Comparison of ENCODE assay signal across 8 cellular contexts in genomic region chr6:154995241-154996162, GRCh38. TPM values are rescaled to one million over a fixed set of nuclear protein-coding genes. Genes with fewer than 3 reads are reported as not detected.
DNase-seq lines count a peak whose midpoint lies in the region; ATAC-seq, FAIRE-seq and TF ChIP-seq lines count a peak whose summit lies in the region.

Gene TIAM2 (plus strand): TSS chr6:154995315. CDS start chr6:155129224, 133,909 bp downstream.

- no peaks in the 10 kb centered on the region for H3K36me3 ChIP-seq in BLaER1 treated with 17β-estradiol and CSF1 and Interleukin-3, amounts not matched to agents 10 nM and 100 nM
- H3K36me3 ChIP-seq in pancreas, result no peaks in the 10 kb centered on the region

- H3K9ac ChIP-seq in BLaER1 treated with 17β-estradiol and CSF1 and Interleukin-3, amounts not matched to agents 10 nM and 100 nM, result peak within 1 kb of the TSS; percentile 62 to 82 (median 71)

- H3K4me3 Mint-ChIP-seq in glutamatergic neuron (ENCODE audit: unreplicated experiment), result peak within 1 kb of the TSS; percentile 90

- peak within 1 kb of the TSS; percentile 71 to 85 (median 74) for H3K4me3 ChIP-seq in BLaER1 treated with 17β-estradiol and CSF1 and Interleukin-3, amounts not matched to agents 10 nM and 100 nM
- H3K4me3 ChIP-seq in pancreas, result peak within 1 kb of the TSS; percentile 26 to 53 (median 36)

- H3K4me1 Mint-ChIP-seq in glutamatergic neuron (ENCODE audit: low read depth, unreplicated experiment), result peaks cover 13% of the 10 kb centered on the region

- TF ChIP-seq CTCF in glutamatergic neuron (IDR thresholded peaks at IDR 0.05; ENCODE audit: partially characterized antibody, unreplicated experiment), result no peak
- TF ChIP-seq CTCF in pancreas (IDR thresholded peaks at IDR 0.05), result no peak

- intact Hi-C loops in pancreas (cut with DNase I), result no loop called here

- no peaks in the 10 kb centered on the region for H3K9me3 ChIP-seq in BLaER1 treated with 17β-estradiol and CSF1 and Interleukin-3, amounts not matched to agents 10 nM and 100 nM (replicated peaks in 1 of 11)
- no peaks in the 10 kb centered on the region for H3K9me3 ChIP-seq in pancreas

- H3K27me3 Mint-ChIP-seq in glutamatergic neuron (ENCODE audit: unreplicated experiment), result peaks cover 4% of the 10 kb centered on the region

- WGBS in pancreas, 2 donors, result 1% methylated on average over 63 to 114 of the region's 114 CpGs

- H3K4me1 ChIP-seq in BLaER1 treated with 17β-estradiol and CSF1 and Interleukin-3, amounts not matched to agents 10 nM and 100 nM, result peaks cover 0 to 18% (median 13%) of the 10 kb centered on the region in 10 experiments; a peak in 16 of 20 replicates
- no peaks in the 10 kb centered on the region for H3K4me1 ChIP-seq in pancreas

- peak; percentile 3 for DNase-seq in activated T-cell treated with anti-CD3 and anti-CD28 coated beads for 4 hours
- peak; percentile 76 for DNase-seq in glutamatergic neuron
- DNase-seq in pancreas, result peak in 2 of 6 donors; percentile 65 to 70
- no peak for DNase-seq in GF-D8 (lab: John Stamatoyannopoulos, UW)
- DNase-seq in NCI-H2107 treated with DMSO at 0.1 percent for 48 hours (lab: John Stamatoyannopoulos, UW; ENCODE audit: unreplicated experiment), result no peak
- no peak for DNase-seq in central memory CD4-positive, alpha-beta T cell

- H3K27ac ChIP-seq in BLaER1 treated with 17β-estradiol and CSF1 and Interleukin-3, amounts not matched to agents 10 nM and 100 nM, result peak within 1 kb of the TSS in 10 of 11 experiments; percentile 17 to 64 (median 50); a peak in 19 of 22 replicates
- peak within 1 kb of the TSS in 1 of 4 donors; percentile 38 for H3K27ac ChIP-seq in pancreas

- H3K4me2 ChIP-seq in BLaER1 treated with 17β-estradiol and CSF1 and Interleukin-3, amounts not matched to agents 10 nM and 100 nM, result peak within 1 kb of the TSS; percentile 83 to 99 (median 96)

- FAIRE-seq in pancreas (lab: Jason Lieb, UNC), result no peak

- peak; percentile 46 for ATAC-seq in HG02588 (IDR thresholded peaks at IDR 0.05; ENCODE audit: unreplicated experiment)
- ATAC-seq in pancreas, result peak in 3 of 4 donors; percentile 50 to 73 (median 71)

- peaks cover 19 to 26% (median 23%) of the 10 kb centered on the region in 11 experiments for H3K27me3 ChIP-seq in BLaER1 treated with 17β-estradiol and CSF1 and Interleukin-3, amounts not matched to agents 10 nM and 100 nM
- H3K27me3 ChIP-seq in pancreas, result peaks cover 0 to 6% (median 0%) of the 10 kb centered on the region in 4 donors

- peaks cover 5% of the 10 kb centered on the region for H3K36me3 Mint-ChIP-seq in glutamatergic neuron (ENCODE audit: unreplicated experiment)

- H3K9me3 Mint-ChIP-seq in glutamatergic neuron (ENCODE audit: unreplicated experiment), result peaks cover 9% of the 10 kb centered on the region

- H4K20me1 ChIP-seq in BLaER1 treated with 17β-estradiol and CSF1 and Interleukin-3, amounts not matched to agents 10 nM and 100 nM, result no peaks in the 10 kb centered on the region; a peak in 1 of 22 replicates

- peak within 1 kb of the TSS; percentile 83 for H3K27ac Mint-ChIP-seq in glutamatergic neuron (ENCODE audit: unreplicated experiment)

RNA-seq across cellular contexts. Expression of gene TIAM2, which starts in this region (rescaled TPM):
- total RNA-seq in glutamatergic neuron (ENCODE audit: unreplicated experiment), result 113 TPM
- 1 to 10 TPM; 2.0 to 9.2 (median 3.4) TPM for total RNA-seq in pancreas
- 1 to 10 TPM; 2.1 to 4.3 TPM for polyA plus RNA-seq in pancreas

Comparison
In these comparisons a context has a peak if more than half of its experiments do, and no peak if none do; other contexts are left out.
1. RNA of gene TIAM2 (total RNA-seq): 113 TPM in glutamatergic neuron (single experiment); 2.0 to 9.2 TPM in pancreas; every median in the first group is over 10 times any median in the second.
2. DNase-seq: peak in activated T-cell treated with anti-CD3 and anti-CD28 coated beads for 4 hours (single experiment) and glutamatergic neuron (single experiment); none in GF-D8 (single experiment), NCI-H2107 treated with DMSO at 0.1 percent for 48 hours (single experiment) and central memory CD4-positive, alpha-beta T cell (single experiment).